Comparison of ENCODE assay signal across 8 cellular contexts in genomic region chr10:5814110-5815107, GRCh38. TPM values are rescaled to one million over a fixed set of nuclear protein-coding genes. Genes with fewer than 3 reads are reported as not detected.
DNase-seq lines count a peak whose midpoint lies in the region; ATAC-seq, FAIRE-seq and TF ChIP-seq lines count a peak whose summit lies in the region.

No MANE protein-coding gene starts in this region.

- FAIRE-seq in bronchial epithelial cell (lab: Jason Lieb, UNC), result no peak

- H3K27me3 ChIP-seq in bronchial epithelial cell (ENCODE audit: control insufficient read depth, insufficient read depth, low read length) (no peaks in the 10 kb centered on the region), mucosa of rectum (ENCODE audit: control insufficient read depth in 2 of 2, insufficient read depth in 2 of 2, low read length in 2 of 2) (no peaks in the 10 kb centered on the region)

- no peak for ATAC-seq in HG03442 (IDR thresholded peaks at IDR 0.05; ENCODE audit: unreplicated experiment)

- TF ChIP-seq CTCF in bronchial epithelial cell (IDR thresholded peaks at IDR 0.05; ENCODE audit: insufficient read depth, low read length, severe bottlenecking), result no peak

- peak; percentile 52 for DNase-seq in NCI-H82 (lab: John Stamatoyannopoulos, UW)
- DNase-seq in NCI-H82 treated with DMSO at 0.1 percent for 48 hours (lab: John Stamatoyannopoulos, UW; ENCODE audit: unreplicated experiment), result no peak
- peak; percentile 39 for DNase-seq in NCI-H2227 (lab: John Stamatoyannopoulos, UW; ENCODE audit: unreplicated experiment)
- peak; percentile 42 for DNase-seq in bronchial epithelial cell (ENCODE audit: low read depth)
- no peak for DNase-seq in middle frontal gyrus (ENCODE audit: extremely low spot score, low spot score)
- DNase-seq in NCI-H446 treated with DMSO at 0.1 percent for 48 hours (lab: John Stamatoyannopoulos, UW), result no peak

- H3K4me3 ChIP-seq in bronchial epithelial cell (ENCODE audit: low read depth, low read length) (peak overlapping the region; percentile 96), mucosa of rectum (ENCODE audit: low read length in 2 of 2) (peak overlapping the region; percentile 86 to 97)

- peaks cover 28 to 31% of the 10 kb centered on the region in 2 donors for H3K4me1 ChIP-seq in mucosa of rectum (ENCODE audit: control insufficient read depth in 2 of 2, insufficient read depth in 2 of 2, low read length in 2 of 2)

- H3K36me3 ChIP-seq in bronchial epithelial cell (ENCODE audit: control insufficient read depth, insufficient read depth, low read length) (no peaks in the 10 kb centered on the region), mucosa of rectum (ENCODE audit: control insufficient read depth in 2 of 2, insufficient read depth in 2 of 2, low read length in 2 of 2) (no peaks in the 10 kb centered on the region)

- H3K9ac ChIP-seq in mucosa of rectum (ENCODE audit: low read depth in 1 of 2, low read length in 2 of 2), result peak overlapping the region; percentile 85 to 88

- no peaks in the 10 kb centered on the region for H3K9me3 ChIP-seq in mucosa of rectum (ENCODE audit: control insufficient read depth in 2 of 2, low read length in 2 of 2)

- peak overlapping the region; percentile 99 for H3K27ac ChIP-seq in mucosa of rectum (ENCODE audit: low read depth in 2 of 2, low read length in 2 of 2)

RNA-seq across cellular contexts. Expression of gene GDI2, which starts 1.2 kb away (rescaled TPM):
- 253 and 395 TPM in 2 replicates for total RNA-seq in bronchial epithelial cell

Comparison
In these comparisons a context has a peak if more than half of its experiments do, and no peak if none do; other contexts are left out.
1. DNase-seq: peak in NCI-H82 (single experiment), NCI-H2227 (single experiment) and bronchial epithelial cell (single experiment); none in NCI-H82 treated with DMSO at 0.1 percent for 48 hours (single experiment), middle frontal gyrus (single experiment) and NCI-H446 treated with DMSO at 0.1 percent for 48 hours (single experiment).